Comparison of ENCODE assay signal across 2 cellular contexts in genomic region chr21:46004168-46004861, GRCh38.
TF ChIP-seq lines count a peak whose summit lies in the region.

No MANE protein-coding gene starts in this region.

TF ChIP-seq in HCT116, 20 proteins besides CTCF, POLR2A, EP300 and RAD21 (continued from another document):
- TF ChIP-seq YY1 (IDR thresholded peaks at IDR 0.05; ENCODE audit: extremely low read depth, insufficient replicate concordance, low read depth, low read length) (no peak), SP1 (IDR thresholded peaks at IDR 0.05; ENCODE audit: low read depth) (no peak), MAX (IDR thresholded peaks at IDR 0.05) (no peak), REST (IDR thresholded peaks at IDR 0.05; ENCODE audit: low read depth) (no peak), ZFX (IDR thresholded peaks at IDR 0.05) (no peak), EZH2 (IDR thresholded peaks at IDR 0.05) (no peak), SRF (IDR thresholded peaks at IDR 0.05; ENCODE audit: low read depth) (no peak), ZNF274 (IDR thresholded peaks at IDR 0.05; ENCODE audit: low read depth, low read length) (no peak), POLR2AphosphoS5 (IDR thresholded peaks at IDR 0.05; ENCODE audit: low read depth, low read length) (no peak), JUND (IDR thresholded peaks at IDR 0.05) (no peak), SIN3A (IDR thresholded peaks at IDR 0.05; ENCODE audit: low read depth) (no peak), ATF3 (IDR thresholded peaks at IDR 0.05) (no peak), FOSL1 (IDR thresholded peaks at IDR 0.05; ENCODE audit: low read depth) (no peak)

TF ChIP-seq in GM23338, 12 proteins besides CTCF, POLR2A, EP300 and RAD21 (continued from another document):
- TF ChIP-seq POLR2AphosphoS5 (IDR thresholded peaks at IDR 0.05; ENCODE audit: low read depth), result no peak
